32 cellular contexts compared by ENCODE assay signal in genomic region chr3:67419779-67420178, GRCh38.
"Had no signal": no experiment of that assay in that cellular context is flagged by ENCODE, and none has a peak within 500 bp of the region (broad histone marks: within the 10 kb centered on the region; RNA-seq: fewer than 3 reads in every experiment).

No MANE protein-coding gene starts in this region.

- H3K36me3 ChIP-seq: adrenal gland, brain microvascular endothelial cell, breast epithelium had no signal

- H3K27me3 ChIP-seq: adrenal gland, ascending aorta, body of pancreas, brain microvascular endothelial cell, breast epithelium had no signal

- FAIRE-seq: bronchial epithelial cell had no signal

- H3K9me3 ChIP-seq: adrenal gland, body of pancreas had no signal

- DNase-seq: activated effector memory CD4-positive, alpha-beta T cell treated with anti-CD3 and anti-CD28 coated beads, Interleukin-2, amount 50 U/mL, for 16 hours; activated effector memory CD4-positive, alpha-beta T cell treated with Interleukin-2 at 50 U/mL for 16 hours; activated gamma-delta T cell; activated gamma-delta T cell treated with Interleukin-2 at 50 U/mL for 16 hours; activated naive CD4-positive, alpha-beta T cell; activated naive CD4-positive, alpha-beta T cell treated with anti-CD3 and anti-CD28 coated beads for 36 hours; activated naive CD4-positive, alpha-beta T cell treated with anti-CD3 and anti-CD28 coated beads, Interleukin-2, amount 10 ng/mL, durations not matched to agents 7 days and 5 days; activated naive CD4-positive, alpha-beta T cell treated with anti-CD3 and anti-CD28 coated beads, Interleukin-2, amount 50 U/mL, for 16 hours; activated naive CD4-positive, alpha-beta T cell treated with Interleukin-2 at 50 U/mL for 16 hours; activated naive CD8-positive, alpha-beta T cell treated with anti-CD3 and anti-CD28 coated beads for 36 hours; activated naive CD8-positive, alpha-beta T cell treated with anti-CD3 and anti-CD28 coated beads, Interleukin-2, amount 10 ng/mL, durations not matched to agents 7 days and 5 days; activated naive CD8-positive, alpha-beta T cell treated with anti-CD3 and anti-CD28 coated beads, Interleukin-2, amount 50 U/mL, for 24 hours; activated T-cell treated with anti-CD3 and anti-CD28 coated beads for 4 hours; activated T-cell treated with anti-CD3 and anti-CD28 coated beads, Interleukin-2, amount 50 U/mL, for 1 hour; activated T-cell treated with anti-CD3 and anti-CD28 coated beads, Interleukin-2, amount 50 U/mL, for 24 hours; activated T-cell treated with anti-CD3 and anti-CD28 coated beads, Interleukin-2, amount 50 U/mL, for 4 hours; activated T-cell treated with anti-CD3 and anti-CD28 coated beads, Interleukin-2, amount 50 U/mL, for 48 hours; activated T-cell treated with anti-CD3 and anti-CD28 coated beads, Interleukin-2, amount 50 U/mL, for 72 hours; adrenal gland; amniotic stem cell; amygdala; aorta; body of pancreas; brain microvascular endothelial cell; caudate nucleus; central memory CD4-positive, alpha-beta T cell; cerebellar nuclear complex had no signal

- H3K27ac ChIP-seq: adrenal gland, ascending aorta, body of pancreas, brain microvascular endothelial cell, breast epithelium had no signal

- ATAC-seq: activated naive CD4-positive, alpha-beta T cell treated with anti-CD3 and anti-CD28 coated beads, Interleukin-2, amount 50 U/mL, for 72 hours; activated naive CD8-positive, alpha-beta T cell treated with anti-CD3 and anti-CD28 coated beads, Interleukin-2, amount 50 U/mL, for 24 hours; activated T-cell treated with anti-CD3 and anti-CD28 coated beads, Interleukin-2, amount 50 U/mL, for 4 hours; activated T-cell treated with anti-CD3 and anti-CD28 coated beads, Interleukin-2, amount 50 U/mL, for 72 hours; activated T-helper 17 cell treated with anti-CD3 and anti-CD28 coated beads, Interleukin-2, amount 50 U/mL, for 72 hours; body of pancreas had no signal

- H3K4me1 ChIP-seq: ascending aorta, body of pancreas, breast epithelium had no signal

- H3K4me3 ChIP-seq: adrenal gland, ascending aorta, body of pancreas, breast epithelium had no signal
